1 cellular context compared by ENCODE assay signal in the genomic region with DNA sequence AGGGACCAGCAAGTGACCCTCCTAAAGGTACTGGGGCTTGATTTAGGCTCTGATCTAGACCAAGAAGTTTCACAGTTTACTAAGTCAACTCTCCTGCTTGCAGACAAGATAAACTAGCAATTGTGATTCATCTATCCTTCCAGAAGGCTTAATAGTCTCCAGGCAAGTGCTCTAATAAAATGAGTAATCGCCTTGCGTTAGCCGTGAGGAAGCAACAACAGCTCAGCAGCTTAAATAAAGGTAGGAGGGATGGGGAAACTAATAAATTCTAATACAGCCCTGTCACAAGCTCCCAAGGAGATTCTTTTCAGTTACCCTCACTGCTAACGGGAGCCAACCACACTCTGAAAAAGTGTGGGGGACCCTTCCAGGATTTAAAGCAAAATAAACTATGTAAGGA.
TF ChIP-seq lines count a peak whose summit lies in the region.

No MANE protein-coding gene starts in this region.

TF ChIP-seq in IMR-90, 13 proteins besides CTCF, POLR2A, EP300 and RAD21:
- TF ChIP-seq, protein P1, sequence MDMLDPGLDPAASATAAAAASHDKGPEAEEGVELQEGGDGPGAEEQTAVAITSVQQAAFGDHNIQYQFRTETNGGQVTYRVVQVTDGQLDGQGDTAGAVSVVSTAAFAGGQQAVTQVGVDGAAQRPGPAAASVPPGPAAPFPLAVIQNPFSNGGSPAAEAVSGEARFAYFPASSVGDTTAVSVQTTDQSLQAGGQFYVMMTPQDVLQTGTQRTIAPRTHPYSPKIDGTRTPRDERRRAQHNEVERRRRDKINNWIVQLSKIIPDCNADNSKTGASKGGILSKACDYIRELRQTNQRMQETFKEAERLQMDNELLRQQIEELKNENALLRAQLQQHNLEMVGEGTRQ (IDR thresholded peaks at IDR 0.05; ENCODE audit: low read depth, low read length) = no peak
- TF ChIP-seq FOS (IDR thresholded peaks at IDR 0.05; ENCODE audit: low read depth, low read length) = no peak
- TF ChIP-seq, protein P2, sequence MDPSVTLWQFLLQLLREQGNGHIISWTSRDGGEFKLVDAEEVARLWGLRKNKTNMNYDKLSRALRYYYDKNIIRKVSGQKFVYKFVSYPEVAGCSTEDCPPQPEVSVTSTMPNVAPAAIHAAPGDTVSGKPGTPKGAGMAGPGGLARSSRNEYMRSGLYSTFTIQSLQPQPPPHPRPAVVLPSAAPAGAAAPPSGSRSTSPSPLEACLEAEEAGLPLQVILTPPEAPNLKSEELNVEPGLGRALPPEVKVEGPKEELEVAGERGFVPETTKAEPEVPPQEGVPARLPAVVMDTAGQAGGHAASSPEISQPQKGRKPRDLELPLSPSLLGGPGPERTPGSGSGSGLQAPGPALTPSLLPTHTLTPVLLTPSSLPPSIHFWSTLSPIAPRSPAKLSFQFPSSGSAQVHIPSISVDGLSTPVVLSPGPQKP (IDR thresholded peaks at IDR 0.05; ENCODE audit: borderline replicate concordance, low read depth, low read length) = no peak
- no peak for TF ChIP-seq CEBPB (IDR thresholded peaks at IDR 0.05; ENCODE audit: low read depth, low read length)
- TF ChIP-seq MXI1 (IDR thresholded peaks at IDR 0.05; ENCODE audit: borderline replicate concordance, low read depth, low read length) = no peak
- no peak for TF ChIP-seq CHD1 (IDR thresholded peaks at IDR 0.05; ENCODE audit: low read depth, low read length)
- TF ChIP-seq NFE2L2 (IDR thresholded peaks at IDR 0.05; ENCODE audit: low read depth, low read length) = no peak
- TF ChIP-seq MAFK (IDR thresholded peaks at IDR 0.05; ENCODE audit: low read depth, low read length) = no peak
- TF ChIP-seq SMC3 (IDR thresholded peaks at IDR 0.05; ENCODE audit: low read depth, low read length) = no peak
- TF ChIP-seq BHLHE40 (IDR thresholded peaks at IDR 0.05; ENCODE audit: low read depth, low read length) = no peak
- TF ChIP-seq RCOR1 (IDR thresholded peaks at IDR 0.05; ENCODE audit: insufficient replicate concordance, low read length) = no peak
- TF ChIP-seq RFX5 (IDR thresholded peaks at IDR 0.05; ENCODE audit: low read depth, low read length) = no peak
- no peak for TF ChIP-seq MAZ (IDR thresholded peaks at IDR 0.05; ENCODE audit: borderline replicate concordance, low read depth, low read length)
